ENCODE assay signal across 8 cellular contexts in the genomic region with DNA sequence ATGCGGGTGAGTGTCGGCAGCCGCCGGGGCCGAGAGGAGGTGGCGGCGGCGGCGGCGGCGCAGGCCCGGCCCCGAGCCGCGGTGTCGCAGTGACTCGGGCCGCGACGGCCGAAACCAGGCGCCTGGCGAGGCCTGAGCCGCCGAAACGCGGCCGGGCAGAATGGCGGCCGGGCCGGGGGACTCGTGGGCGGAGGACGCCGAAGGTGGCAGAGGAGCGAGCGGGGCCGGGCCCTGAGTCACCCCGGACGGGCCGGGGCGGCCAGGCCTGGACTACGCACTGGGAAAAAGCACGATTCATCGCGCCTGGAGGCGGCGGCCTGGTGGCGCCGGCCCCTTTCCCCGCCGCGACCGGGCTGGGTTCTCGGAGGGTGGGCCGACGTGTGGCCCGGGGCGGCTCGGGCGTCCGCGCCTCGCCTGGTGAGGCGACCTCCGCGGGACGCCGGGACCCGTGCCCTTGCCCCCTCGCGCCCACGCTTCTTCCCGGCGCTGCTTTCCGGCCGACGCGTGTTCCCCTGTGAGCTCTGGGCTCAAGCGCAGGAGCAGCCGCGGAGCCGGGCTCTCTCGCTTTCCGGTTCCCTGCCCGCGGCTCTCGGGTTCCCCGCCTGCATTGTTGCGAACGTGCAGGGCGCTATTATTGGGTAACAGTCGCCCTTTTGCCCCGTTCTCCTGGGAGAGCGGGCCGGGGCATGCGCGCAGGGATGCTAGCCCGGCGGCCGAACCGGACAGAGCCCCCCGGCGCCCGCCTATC. TPM values are rescaled to one million over a fixed set of nuclear protein-coding genes. Genes with fewer than 3 reads are reported as not detected.
A peak's percentile ranks its signal among the peaks of the same experiment; 100 is the strongest.
DNase-seq lines count a peak whose midpoint lies in the region; ATAC-seq and TF ChIP-seq lines count a peak whose summit lies in the region.

No MANE protein-coding gene starts in this region.

- no peaks in the 10 kb centered on the region for H3K9me2 ChIP-seq in OCI-LY1 (ENCODE audit: low read depth, low read length)

- CTCF ChIA-PET in AG04450 (lab: Charles Lee), result interaction anchor here (0.5 to 1.5 kb wide), 3 partner anchors 44 to 264 kb away, joined by 4 read pairs; no protein-coding TSS in a partner anchor

- peaks cover 48% of the 10 kb centered on the region for H3K4me1 ChIP-seq in OCI-LY1 (ENCODE audit: insufficient read depth, low read length, severe bottlenecking)
- peaks cover 35% of the 10 kb centered on the region for H3K4me1 ChIP-seq in foreskin keratinocyte

- peak overlapping the region; percentile 93 for H3K4me2 ChIP-seq in OCI-LY1 (ENCODE audit: low read length)

- DNase-seq in AG04450 (ENCODE audit: low read depth, low spot score) (no peak), foreskin keratinocyte (peak in 1 of 2 donors; percentile 35), occipital lobe (lab: John Stamatoyannopoulos, UW) (peak; percentile 56), type B pancreatic cell (ENCODE audit: extremely low spot score, unreplicated experiment) (peak; percentile 70)
- DNase-seq in activated T-helper 2 cell treated with anti-CD3 and anti-CD28 coated beads, Interferon-gamma antibody, Interleukin-2, Interleukin-4, amounts not matched to agents 10 μg/mL and 5 μg/mL and 100 μg/mL, durations not matched to agents 14 hours and 24 hours and 36 hours (ENCODE audit: low spot score), result peak; percentile 53

- POLR2A ChIA-PET in AG04450 (lab: Yijun Ruan, JAX), result interaction anchor here (1.1 to 1.7 kb wide), 3 partner anchors 60 to 264 kb away, joined by 3 to 7 read pairs (median 3); no protein-coding TSS in a partner anchor

- intact Hi-C loops in activated T-helper 2 cell treated with anti-CD3 and anti-CD28 coated beads, Interferon-gamma antibody, Interleukin-2, Interleukin-4, amounts not matched to agents 10 μg/mL and 5 μg/mL and 100 μg/mL, durations not matched to agents 14 hours and 24 hours and 36 hours (cut with micrococcal nuclease), result loop anchor here (2.0 to 5.0 kb wide), 4 partner anchors 70 to 1173 kb away; a partner anchor contains a TSS

- no peaks in the 10 kb centered on the region for H3K9me3 Mint-ChIP-seq in activated T-helper 2 cell treated with anti-CD3 and anti-CD28 coated beads, Interferon-gamma antibody, Interleukin-2, Interleukin-4, amounts not matched to agents 10 μg/mL and 5 μg/mL and 100 μg/mL, durations not matched to agents 14 hours and 24 hours and 36 hours
- H3K9me3 Mint-ChIP-seq in type B pancreatic cell, result no peaks in the 10 kb centered on the region

- H3K9me3 ChIP-seq in AG04450 (ENCODE audit: control insufficient read depth, insufficient read depth, low read length) (no peaks in the 10 kb centered on the region; the same call in 1 of the 2 replicates), OCI-LY1 (ENCODE audit: low read length) (no peaks in the 10 kb centered on the region)

- H3K27ac ChIP-seq in AG04450 (ENCODE audit: low read depth, low read length), result peak overlapping the region; percentile 82
- peak overlapping the region; percentile 11 for H3K27ac ChIP-seq in OCI-LY1 (ENCODE audit: low read depth, low read length, poor library complexity, severe bottlenecking)
- H3K27ac ChIP-seq in foreskin keratinocyte, result peak overlapping the region; percentile 93

- peaks cover 10% of the 10 kb centered on the region; the same call in 1 of the 2 replicates for H4K20me1 ChIP-seq in OCI-LY1 (ENCODE audit: insufficient read depth, low read length)

- peaks cover 43% of the 10 kb centered on the region for H3K79me2 ChIP-seq in OCI-LY1 (ENCODE audit: insufficient read depth, low read length)

- peak overlapping the region; percentile 91 for H3K4me3 Mint-ChIP-seq in activated T-helper 2 cell treated with anti-CD3 and anti-CD28 coated beads, Interferon-gamma antibody, Interleukin-2, Interleukin-4, amounts not matched to agents 10 μg/mL and 5 μg/mL and 100 μg/mL, durations not matched to agents 14 hours and 24 hours and 36 hours (ENCODE audit: low read depth)
- peak overlapping the region; percentile 83 for H3K4me3 Mint-ChIP-seq in type B pancreatic cell

- H3K27ac Mint-ChIP-seq in activated T-helper 2 cell treated with anti-CD3 and anti-CD28 coated beads, Interferon-gamma antibody, Interleukin-2, Interleukin-4, amounts not matched to agents 10 μg/mL and 5 μg/mL and 100 μg/mL, durations not matched to agents 14 hours and 24 hours and 36 hours, result peak overlapping the region; percentile 73
- H3K27ac Mint-ChIP-seq in type B pancreatic cell, result no peak overlapping the region

- H2AFZ ChIP-seq in OCI-LY1 (ENCODE audit: low read length), result no peak overlapping the region

- H3K36me3 ChIP-seq in OCI-LY1 (ENCODE audit: insufficient read depth, low read length), result no peaks in the 10 kb centered on the region; the same call in 1 of the 2 replicates

- H3K9ac ChIP-seq in OCI-LY1 (ENCODE audit: low read length), result peak overlapping the region; percentile 90

- H3K27me3 Mint-ChIP-seq in activated T-helper 2 cell treated with anti-CD3 and anti-CD28 coated beads, Interferon-gamma antibody, Interleukin-2, Interleukin-4, amounts not matched to agents 10 μg/mL and 5 μg/mL and 100 μg/mL, durations not matched to agents 14 hours and 24 hours and 36 hours (ENCODE audit: low read depth), result no peaks in the 10 kb centered on the region
- no peaks in the 10 kb centered on the region for H3K27me3 Mint-ChIP-seq in type B pancreatic cell

- no peaks in the 10 kb centered on the region for H3K27me3 ChIP-seq in AG04450 (ENCODE audit: control insufficient read depth, insufficient read depth, low read length)
- no peaks in the 10 kb centered on the region for H3K27me3 ChIP-seq in OCI-LY1 (ENCODE audit: insufficient read depth, low read length)
- H3K27me3 ChIP-seq in foreskin keratinocyte, result no peaks in the 10 kb centered on the region

- peaks cover 4% of the 10 kb centered on the region; the same call in 1 of the 2 replicates for H3F3A ChIP-seq in OCI-LY1 (ENCODE audit: insufficient read depth, low read length)

- H3K36me3 Mint-ChIP-seq in activated T-helper 2 cell treated with anti-CD3 and anti-CD28 coated beads, Interferon-gamma antibody, Interleukin-2, Interleukin-4, amounts not matched to agents 10 μg/mL and 5 μg/mL and 100 μg/mL, durations not matched to agents 14 hours and 24 hours and 36 hours (ENCODE audit: low read depth), result peaks cover 17% of the 10 kb centered on the region
- no peaks in the 10 kb centered on the region for H3K36me3 Mint-ChIP-seq in type B pancreatic cell

- TF ChIP-seq CTCF in AG04450 (IDR thresholded peaks at IDR 0.05; ENCODE audit: low read depth, low read length), result no peak
- no peak; the same call in 1 of the 2 replicates for TF ChIP-seq CTCF in OCI-LY1 (IDR thresholded peaks at IDR 0.05; ENCODE audit: low read length)
- TF ChIP-seq CTCF in foreskin keratinocyte (conservative IDR thresholded peaks at IDR 0.05), result no peak
- TF ChIP-seq CTCF in type B pancreatic cell (conservative IDR thresholded peaks at IDR 0.05), result no peak

- ATAC-seq in GM18517 (IDR thresholded peaks at IDR 0.05; ENCODE audit: unreplicated experiment) (peak; percentile 49), HG02943 (IDR thresholded peaks at IDR 0.05; ENCODE audit: low read depth, unreplicated experiment) (peak; percentile 39), foreskin keratinocyte (peak; percentile 64)

- H3K4me1 Mint-ChIP-seq in activated T-helper 2 cell treated with anti-CD3 and anti-CD28 coated beads, Interferon-gamma antibody, Interleukin-2, Interleukin-4, amounts not matched to agents 10 μg/mL and 5 μg/mL and 100 μg/mL, durations not matched to agents 14 hours and 24 hours and 36 hours (ENCODE audit: low read depth), result peaks cover 62% of the 10 kb centered on the region
- peaks cover 34% of the 10 kb centered on the region for H3K4me1 Mint-ChIP-seq in type B pancreatic cell (ENCODE audit: unreplicated experiment)

- H3K4me3 ChIP-seq in AG04450 (ENCODE audit: low read depth, low read length) (peak overlapping the region; percentile 74), OCI-LY1 (ENCODE audit: low read depth, low read length, poor library complexity, severe bottlenecking) (peak overlapping the region; percentile 81)

RNA-seq across cellular contexts. Expression of a gene that starts 0.5 kb away (rescaled TPM):
- polyA plus RNA-seq in AG04450 (2011; rRNA removed) (47.7 and 56.8 TPM in 2 replicates), foreskin keratinocyte (27.4 and 32.7 TPM in 2 replicates)
- 44.8 and 49.1 TPM in 2 replicates for polyA minus RNA-seq in AG04450 (2011; rRNA and poly(A)+ RNA removed)
- total RNA-seq in activated T-helper 2 cell treated with anti-CD3 and anti-CD28 coated beads, Interferon-gamma antibody, Interleukin-2, Interleukin-4, amounts not matched to agents 10 μg/mL and 5 μg/mL and 100 μg/mL, durations not matched to agents 14 hours and 24 hours and 36 hours, result 69.4 and 74.5 TPM in 2 replicates
- total RNA-seq in foreskin keratinocyte (58.8 and 63.3 TPM in 2 replicates), occipital lobe (60.2 TPM), type B pancreatic cell (ENCODE audit: low replicate concordance) (56.6 and 57.3 TPM in 2 replicates)

Comparison
In these comparisons a context has a peak if more than half of its experiments do, and no peak if none do; other contexts are left out.
1. H3K27ac ChIP-seq: peak in every context shown above with its lines; median percentile 93 in foreskin keratinocyte; 82 in AG04450; 11 in OCI-LY1.